32 cellular contexts compared by ENCODE assay signal in genomic region chr19:19737559-19738332, GRCh38.
"Had no signal": no experiment of that assay in that cellular context is flagged by ENCODE, and none has a peak within 500 bp of the region (broad histone marks: within the 10 kb centered on the region; RNA-seq: fewer than 3 reads in every experiment).

No MANE protein-coding gene starts in this region.

- H3K27me3 Mint-ChIP-seq: activated CD4-positive, alpha-beta memory T cell treated with anti-CD3 and anti-CD28 coated beads for 36 hours; activated CD4-positive, alpha-beta T cell treated with anti-CD3 and anti-CD28 coated beads, Interleukin-2, amount 10 ng/mL, durations not matched to agents 7 days and 5 days; activated CD8-positive, alpha-beta memory T cell treated with anti-CD3 and anti-CD28 coated beads, Interleukin-2, amount 10 ng/mL, durations not matched to agents 7 days and 5 days; activated naive CD4-positive, alpha-beta T cell treated with anti-CD3 and anti-CD28 coated beads, Interleukin-2, amount 10 ng/mL, durations not matched to agents 7 days and 5 days; activated naive CD8-positive, alpha-beta T cell; activated naive CD8-positive, alpha-beta T cell treated with anti-CD3 and anti-CD28 coated beads, Interleukin-2, amount 50 U/mL, for 24 hours had no signal

- H3K36me3 Mint-ChIP-seq: activated naive CD8-positive, alpha-beta T cell had no signal

- ATAC-seq: activated CD8-positive, alpha-beta memory T cell treated with anti-CD3 and anti-CD28 coated beads, Interleukin-2, amount 10 ng/mL, durations not matched to agents 7 days and 5 days; activated naive CD8-positive, alpha-beta T cell treated with anti-CD3 and anti-CD28 coated beads, Interleukin-2, amount 50 U/mL, for 24 hours; Right ventricle myocardium inferior had no signal

- FAIRE-seq: bronchial epithelial cell, RCC 7860, TTC549 had no signal

- H3K4me3 ChIP-seq: PC-9 had no signal

- H2AFZ ChIP-seq: PC-9 had no signal

- H3K9me3 Mint-ChIP-seq: activated CD4-positive, alpha-beta memory T cell treated with anti-CD3 and anti-CD28 coated beads for 36 hours; activated naive CD8-positive, alpha-beta T cell treated with anti-CD3 and anti-CD28 coated beads, Interleukin-2, amount 50 U/mL, for 24 hours had no signal

- DNase-seq: activated CD4-positive, alpha-beta memory T cell treated with anti-CD3 and anti-CD28 coated beads for 36 hours; activated CD4-positive, alpha-beta T cell treated with anti-CD3 and anti-CD28 coated beads, Interleukin-2, amount 10 ng/mL, durations not matched to agents 7 days and 5 days; activated CD8-positive, alpha-beta memory T cell treated with anti-CD3 and anti-CD28 coated beads, Interleukin-2, amount 10 ng/mL, durations not matched to agents 7 days and 5 days; activated CD8-positive, alpha-beta memory T cell treated with anti-CD3 and anti-CD28 coated beads, Interleukin-2, amount 50 U/mL, for 48 hours; activated effector memory CD4-positive, alpha-beta T cell treated with Interleukin-2 at 50 U/mL for 16 hours; activated naive CD4-positive, alpha-beta T cell treated with anti-CD3 and anti-CD28 coated beads, Interleukin-2, amount 10 ng/mL, durations not matched to agents 7 days and 5 days; activated naive CD8-positive, alpha-beta T cell treated with anti-CD3 and anti-CD28 coated beads, Interleukin-2, amount 50 U/mL, for 24 hours; activated T-cell treated with anti-CD3 and anti-CD28 coated beads, Interleukin-2, amount 50 U/mL, for 48 hours; anterior cingulate cortex; caudate nucleus; cerebellar nuclear complex; KG1; MM.1S; MV-4-11; NCI-H1092; NCI-H1436 treated with DMSO at 0.1 percent for 48 hours; NCI-H1694 treated with DMSO at 0.1 percent for 48 hours; NCI-H2029; NCI-H345; NCI-H524 treated with DMSO at 0.1 percent for 48 hours; NCI-H748 treated with DMSO at 0.1 percent for 48 hours; NK-92 treated with Interleukin-12 subunit alpha and Interleukin-12 subunit beta, amount 100 ng/mL, for 24 hours; PC-9; SIG-M5 had no signal

- H3K27ac ChIP-seq: PC-9, RWPE1 had no signal

- H3K27ac Mint-ChIP-seq: activated CD4-positive, alpha-beta memory T cell treated with anti-CD3 and anti-CD28 coated beads for 36 hours; activated CD4-positive, alpha-beta T cell treated with anti-CD3 and anti-CD28 coated beads, Interleukin-2, amount 10 ng/mL, durations not matched to agents 7 days and 5 days; activated CD8-positive, alpha-beta memory T cell treated with anti-CD3 and anti-CD28 coated beads, Interleukin-2, amount 10 ng/mL, durations not matched to agents 7 days and 5 days; activated naive CD4-positive, alpha-beta T cell treated with anti-CD3 and anti-CD28 coated beads, Interleukin-2, amount 10 ng/mL, durations not matched to agents 7 days and 5 days; activated naive CD8-positive, alpha-beta T cell; activated naive CD8-positive, alpha-beta T cell treated with anti-CD3 and anti-CD28 coated beads, Interleukin-2, amount 50 U/mL, for 24 hours; brain; T-helper 2 cell treated with Interferon-gamma antibody and Interleukin-4, amounts not matched to agents 5 μg/mL and 100 μg/mL, for 36 hours had no signal

- H3K4me2 ChIP-seq: PC-9 had no signal

- H3K4me3 Mint-ChIP-seq: activated CD4-positive, alpha-beta memory T cell treated with anti-CD3 and anti-CD28 coated beads for 36 hours; activated CD4-positive, alpha-beta T cell treated with anti-CD3 and anti-CD28 coated beads, Interleukin-2, amount 10 ng/mL, durations not matched to agents 7 days and 5 days; activated CD8-positive, alpha-beta memory T cell treated with anti-CD3 and anti-CD28 coated beads, Interleukin-2, amount 10 ng/mL, durations not matched to agents 7 days and 5 days; activated naive CD4-positive, alpha-beta T cell treated with anti-CD3 and anti-CD28 coated beads, Interleukin-2, amount 10 ng/mL, durations not matched to agents 7 days and 5 days; activated naive CD8-positive, alpha-beta T cell; activated naive CD8-positive, alpha-beta T cell treated with anti-CD3 and anti-CD28 coated beads, Interleukin-2, amount 50 U/mL, for 24 hours; T-helper 2 cell treated with Interferon-gamma antibody and Interleukin-4, amounts not matched to agents 5 μg/mL and 100 μg/mL, for 36 hours had no signal
